Comparison of ENCODE assay signal across 1 cellular context in the genomic region with DNA sequence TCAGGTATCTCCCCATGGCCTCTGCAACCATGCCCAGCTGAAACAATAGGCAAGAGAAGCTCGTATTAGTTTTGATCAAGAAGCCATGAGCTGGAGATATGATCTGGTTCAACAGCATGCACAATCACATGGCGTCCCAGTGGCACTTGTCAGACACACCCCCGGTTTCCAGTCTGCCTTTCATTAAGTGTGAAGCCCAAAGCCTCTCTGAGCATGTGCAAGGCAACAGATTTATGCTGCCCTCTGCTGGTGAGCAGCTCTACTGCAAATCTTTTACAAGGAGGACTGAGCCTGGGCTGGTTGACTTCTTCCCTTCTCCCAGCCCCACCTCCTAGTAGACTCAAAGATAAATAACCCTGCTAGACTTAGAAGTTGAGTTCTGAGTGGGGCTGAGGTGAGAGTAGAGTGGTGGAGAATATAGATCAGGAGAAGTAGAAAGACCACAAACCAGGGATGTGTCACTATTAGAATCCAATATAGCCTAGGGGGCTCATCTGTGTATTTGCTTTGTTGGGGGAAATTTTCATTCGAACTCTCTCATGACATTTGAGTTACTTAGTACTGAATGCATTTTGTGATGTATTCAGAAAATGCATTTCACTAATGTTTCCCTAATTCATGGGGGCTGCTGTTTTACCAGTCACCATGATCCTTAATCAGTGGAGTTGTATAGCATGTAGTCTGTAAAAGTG.
TF ChIP-seq lines count a peak whose summit lies in the region.

No MANE protein-coding gene starts in this region.

TF ChIP-seq in IMR-90, 13 proteins besides CTCF, POLR2A, EP300 and RAD21 (continued from another document):
- TF ChIP-seq, protein P1, sequence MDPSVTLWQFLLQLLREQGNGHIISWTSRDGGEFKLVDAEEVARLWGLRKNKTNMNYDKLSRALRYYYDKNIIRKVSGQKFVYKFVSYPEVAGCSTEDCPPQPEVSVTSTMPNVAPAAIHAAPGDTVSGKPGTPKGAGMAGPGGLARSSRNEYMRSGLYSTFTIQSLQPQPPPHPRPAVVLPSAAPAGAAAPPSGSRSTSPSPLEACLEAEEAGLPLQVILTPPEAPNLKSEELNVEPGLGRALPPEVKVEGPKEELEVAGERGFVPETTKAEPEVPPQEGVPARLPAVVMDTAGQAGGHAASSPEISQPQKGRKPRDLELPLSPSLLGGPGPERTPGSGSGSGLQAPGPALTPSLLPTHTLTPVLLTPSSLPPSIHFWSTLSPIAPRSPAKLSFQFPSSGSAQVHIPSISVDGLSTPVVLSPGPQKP (IDR thresholded peaks at IDR 0.05; ENCODE audit: borderline replicate concordance, low read depth, low read length), result no peak
- no peak for TF ChIP-seq BHLHE40 (IDR thresholded peaks at IDR 0.05; ENCODE audit: low read depth, low read length)
- TF ChIP-seq FOS (IDR thresholded peaks at IDR 0.05; ENCODE audit: low read depth, low read length), result no peak
- TF ChIP-seq SMC3 (IDR thresholded peaks at IDR 0.05; ENCODE audit: low read depth, low read length), result peak; percentile 89
- no peak for TF ChIP-seq MAZ (IDR thresholded peaks at IDR 0.05; ENCODE audit: borderline replicate concordance, low read depth, low read length)
- TF ChIP-seq RFX5 (IDR thresholded peaks at IDR 0.05; ENCODE audit: low read depth, low read length), result peak; percentile 30; the same call in 1 of the 2 replicates
- no peak for TF ChIP-seq RCOR1 (IDR thresholded peaks at IDR 0.05; ENCODE audit: insufficient replicate concordance, low read length)
